8 cellular contexts compared by ENCODE assay signal in genomic region chr1:181100015-181100905, GRCh38. TPM values are rescaled to one million over a fixed set of nuclear protein-coding genes. Genes with fewer than 3 reads are reported as not detected.
DNase-seq lines count a peak whose midpoint lies in the region; ATAC-seq and TF ChIP-seq lines count a peak whose summit lies in the region.
"Had no signal": no experiment of that assay in that cellular context is flagged by ENCODE, and none has a peak within 500 bp of the region (broad histone marks: within the 10 kb centered on the region; RNA-seq: fewer than 3 reads in every experiment).

No MANE protein-coding gene starts in this region.

- 0 out of 2 replicates have a peak, but pooled peaks cover under 1% of the 10 kb centered on the region for H4K20me1 ChIP-seq in SK-N-SH (ENCODE audit: insufficient read depth)

- no peak overlapping the region for H3K4me3 Mint-ChIP-seq in dendritic cell treated with granulocyte-macrophage colony-stimulating factor and Interleukin-4, amounts not matched to agents 40 ng/mL and 50 ng/mL, for 4 days

- no peak for TF ChIP-seq RAD21 in SK-N-SH (IDR thresholded peaks at IDR 0.05; ENCODE audit: low read length)

- H3F3A ChIP-seq in SK-N-SH (replicated peaks; ENCODE audit: insufficient read depth), result peaks cover 73% of the 10 kb centered on the region

- POLR2A ChIA-PET in SK-N-SH (lab: Yijun Ruan, JAX), result interaction anchor here (2.3 kb wide), 1 partner anchor 11 kb away, joined by 7 read pairs; no protein-coding TSS in a partner anchor

- TF ChIP-seq CTCF in SK-N-SH (IDR thresholded peaks at IDR 0.05), result no peak

- H3K36me3 ChIP-seq in SK-N-SH (replicated peaks in 1 of 2; ENCODE audit: control insufficient read depth in 1 of 2, insufficient read depth in 2 of 2, low read length in 1 of 2), result no peaks in the 10 kb centered on the region

- WGBS in SK-N-SH (ENCODE audit: low lambda C conversion rate), result 9% methylated on average over 10 of the region's 10 CpGs

- H3K27me3 Mint-ChIP-seq in dendritic cell treated with granulocyte-macrophage colony-stimulating factor and Interleukin-4, amounts not matched to agents 40 ng/mL and 50 ng/mL, for 4 days, result peaks cover 5% of the 10 kb centered on the region

- H3K27ac ChIP-seq in SK-N-SH (ENCODE audit: low read depth in 2 of 2, low read length in 1 of 2), result peak overlapping the region; percentile 98 to 99
- H3K27ac ChIP-seq in substantia nigra (ENCODE audit: low read depth, low read length, poor library complexity, severe bottlenecking), result no peak overlapping the region

- H3K4me1 Mint-ChIP-seq in dendritic cell treated with granulocyte-macrophage colony-stimulating factor and Interleukin-4, amounts not matched to agents 40 ng/mL and 50 ng/mL, for 4 days (ENCODE audit: low read depth), result peaks cover 92% of the 10 kb centered on the region

- peaks cover 34% of the 10 kb centered on the region for H3K79me2 ChIP-seq in SK-N-SH (ENCODE audit: insufficient read depth)

- CTCF ChIA-PET in SK-N-SH (lab: Yijun Ruan, JAX), result interaction anchor here (2.0 to 13.3 kb wide), 3 partner anchors 10 to 41 kb away, joined by 4 to 145 read pairs (median 8); no protein-coding TSS in a partner anchor

- H3K4me1 ChIP-seq in SK-N-SH (ENCODE audit: control insufficient read depth in 1 of 2, insufficient read depth in 2 of 2, low read depth in 1 of 2, low read length in 1 of 2), result peaks cover 86 to 87% of the 10 kb centered on the region in 2 experiments

- no peaks in the 10 kb centered on the region for H3K9me3 Mint-ChIP-seq in dendritic cell treated with granulocyte-macrophage colony-stimulating factor and Interleukin-4, amounts not matched to agents 40 ng/mL and 50 ng/mL, for 4 days

- intact Hi-C loops in dendritic cell treated with granulocyte-macrophage colony-stimulating factor and Interleukin-4, amounts not matched to agents 40 ng/mL and 50 ng/mL, for 4 days (cut with micrococcal nuclease), result no loop called here

- no peaks in the 10 kb centered on the region for H3K9me2 ChIP-seq in SK-N-SH

- peak; percentile 47 to 88; a peak in 3 of 4 replicates for TF ChIP-seq EP300 in SK-N-SH (IDR thresholded peaks at IDR 0.05; ENCODE audit: borderline replicate concordance in 1 of 2, low read depth in 1 of 2, low read length in 1 of 2)

- peak; percentile 2 for ATAC-seq in GM21447 (IDR thresholded peaks at IDR 0.05; ENCODE audit: unreplicated experiment)

- H3K9me3 ChIP-seq in SK-N-SH, result no peaks in the 10 kb centered on the region

- peak overlapping the region; percentile 70 for H3K9ac ChIP-seq in SK-N-SH

- no peak for DNase-seq in SK-N-SH
- peak; percentile 33 for DNase-seq in stimulated activated CD4-positive, alpha-beta T cell treated with anti-CD3 and anti-CD28 coated beads, Interleukin-1b, Interleukin-23, amount 100 ng/mL, for 48 hours
- no peak for DNase-seq in COLO668 (lab: John Stamatoyannopoulos, UW; ENCODE audit: unreplicated experiment)
- no peak for DNase-seq in substantia nigra (lab: John Stamatoyannopoulos, UW)
- no peak for DNase-seq in SW480 (ENCODE audit: low spot score)
- DNase-seq: NCI-H146 had no signal

- peak overlapping the region; percentile 99 for H3K4me2 ChIP-seq in SK-N-SH

- peaks cover 4% of the 10 kb centered on the region for H3K36me3 Mint-ChIP-seq in dendritic cell treated with granulocyte-macrophage colony-stimulating factor and Interleukin-4, amounts not matched to agents 40 ng/mL and 50 ng/mL, for 4 days (ENCODE audit: low read depth)

- H3K4me3 ChIP-seq in SK-N-SH (ENCODE audit: low read depth in 2 of 2, low read length in 1 of 2), result peak overlapping the region; percentile 3 to 45; a peak in 3 of 4 replicates

- peak overlapping the region; percentile 46 for H3K27ac Mint-ChIP-seq in dendritic cell treated with granulocyte-macrophage colony-stimulating factor and Interleukin-4, amounts not matched to agents 40 ng/mL and 50 ng/mL, for 4 days

- no peak overlapping the region for H2AFZ ChIP-seq in SK-N-SH (ENCODE audit: low read depth)

- H3K27me3 ChIP-seq in SK-N-SH (ENCODE audit: insufficient read depth), result no peaks in the 10 kb centered on the region

TF ChIP-seq in SK-N-SH, 30 proteins besides CTCF, POLR2A, EP300 and RAD21 (continues in another document):
- TF ChIP-seq MXI1 (IDR thresholded peaks at IDR 0.05; ENCODE audit: low read depth, low read length), result no peak
- TF ChIP-seq ELF1 (IDR thresholded peaks at IDR 0.05), result no peak; the same call in 1 of the 2 replicates
- peak; percentile 62; the same call in 1 of the 2 replicates for TF ChIP-seq NFIC (IDR thresholded peaks at IDR 0.05; ENCODE audit: borderline replicate concordance)
- TF ChIP-seq FOSL2 (IDR thresholded peaks at IDR 0.05; ENCODE audit: borderline replicate concordance, low read depth), result peak; percentile 93
- TF ChIP-seq JUND (IDR thresholded peaks at IDR 0.05), result peak; percentile 95
- TF ChIP-seq REST (IDR thresholded peaks at IDR 0.05; ENCODE audit: low read depth, low read length), result 0 out of 2 replicates have a peak, but pooled peaks have one; percentile 19
- peak; percentile 75; the same call in 1 of the 2 replicates for TF ChIP-seq RXRA (IDR thresholded peaks at IDR 0.05; ENCODE audit: borderline replicate concordance, low read depth)
- peak; percentile 40; the same call in 1 of the 2 replicates for TF ChIP-seq SIN3A (IDR thresholded peaks at IDR 0.05; ENCODE audit: borderline replicate concordance, low read depth, low read length)
- TF ChIP-seq FOXJ3 (CRISPR knock-in tag; IDR thresholded peaks at IDR 0.05), result no peak
- TF ChIP-seq, protein P1, sequence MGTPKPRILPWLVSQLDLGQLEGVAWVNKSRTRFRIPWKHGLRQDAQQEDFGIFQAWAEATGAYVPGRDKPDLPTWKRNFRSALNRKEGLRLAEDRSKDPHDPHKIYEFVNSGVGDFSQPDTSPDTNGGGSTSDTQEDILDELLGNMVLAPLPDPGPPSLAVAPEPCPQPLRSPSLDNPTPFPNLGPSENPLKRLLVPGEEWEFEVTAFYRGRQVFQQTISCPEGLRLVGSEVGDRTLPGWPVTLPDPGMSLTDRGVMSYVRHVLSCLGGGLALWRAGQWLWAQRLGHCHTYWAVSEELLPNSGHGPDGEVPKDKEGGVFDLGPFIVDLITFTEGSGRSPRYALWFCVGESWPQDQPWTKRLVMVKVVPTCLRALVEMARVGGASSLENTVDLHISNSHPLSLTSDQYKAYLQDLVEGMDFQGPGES (IDR thresholded peaks at IDR 0.05; ENCODE audit: low read depth, low read length), result no peak
- peak; percentile 53; the same call in 1 of the 2 replicates for TF ChIP-seq MEF2A (IDR thresholded peaks at IDR 0.05; ENCODE audit: borderline replicate concordance, low read depth)
- TF ChIP-seq USF1 (IDR thresholded peaks at IDR 0.05; ENCODE audit: borderline replicate concordance, low read depth), result no peak
- no peak for TF ChIP-seq MAX (IDR thresholded peaks at IDR 0.05; ENCODE audit: low read depth)
- no peak for TF ChIP-seq SMC3 (IDR thresholded peaks at IDR 0.05; ENCODE audit: low read depth, low read length)
- peak; percentile 92 for TF ChIP-seq TCF12 (IDR thresholded peaks at IDR 0.05)
- peak; percentile 84; the same call in 1 of the 2 replicates for TF ChIP-seq FOXM1 (IDR thresholded peaks at IDR 0.05; ENCODE audit: low read depth)
- no peak for TF ChIP-seq RFX5 (IDR thresholded peaks at IDR 0.05; ENCODE audit: low read length)
- peak; percentile 82 for TF ChIP-seq TEAD4 (IDR thresholded peaks at IDR 0.05; ENCODE audit: borderline replicate concordance, insufficient read depth)
- peak; percentile 58; the same call in 1 of the 2 replicates for TF ChIP-seq TAF1 (IDR thresholded peaks at IDR 0.05; ENCODE audit: borderline replicate concordance, low read depth, low read length)
- TF ChIP-seq EZH2phosphoT487 (IDR thresholded peaks at IDR 0.05; ENCODE audit: borderline replicate concordance, low read depth), result no peak
- no peak for TF ChIP-seq YY1 (IDR thresholded peaks at IDR 0.05; ENCODE audit: low read depth)
- no peak for TF ChIP-seq GATA2 (CRISPR knock-in tag; IDR thresholded peaks at IDR 0.05)

RNA-seq across cellular contexts. Expression of gene IER5, which starts 11.8 kb away (rescaled TPM):
- polyA plus RNA-seq in SK-N-SH (2012; rRNA removed), result 46.2 and 52.9 TPM in 2 replicates
- 33.8 and 39.1 TPM in 2 replicates for polyA plus RNA-seq in SK-N-SH (2012; cell fraction: cytosol; rRNA removed)
- 64.9 and 69.1 TPM in 2 replicates for polyA plus RNA-seq in SK-N-SH (2012; cell fraction: nucleus; rRNA removed)
